In genomic region chr6:39530201-39530759, GRCh38 we compare ENCODE assay signal across 8 cellular contexts.
A peak's percentile ranks its signal among the peaks of the same experiment; 100 is the strongest.
DNase-seq lines count a peak whose midpoint lies in the region; ATAC-seq and TF ChIP-seq lines count a peak whose summit lies in the region.

No MANE protein-coding gene starts in this region.

- no peaks in the 10 kb centered on the region for H3K27me3 ChIP-seq in GM06990 (replicated peaks; ENCODE audit: control insufficient read depth, insufficient read depth, low read length)

- H3K36me3 ChIP-seq in GM06990 (ENCODE audit: control insufficient read depth, insufficient read depth, low read length): no peaks in the 10 kb centered on the region

- ATAC-seq in GM19463 (IDR thresholded peaks at IDR 0.05; ENCODE audit: unreplicated experiment) (peak; percentile 97), HG03457 (IDR thresholded peaks at IDR 0.05; ENCODE audit: unreplicated experiment) (peak; percentile 93)

- TF ChIP-seq CTCF in GM06990 (IDR thresholded peaks at IDR 0.05; ENCODE audit: insufficient read depth, low read length, poor library complexity, severe bottlenecking): no peak

- DNase-seq in GM06990 (ENCODE audit: extremely low read depth, insufficient read length) (peak; percentile 55), fibroblast of peridontal ligament (ENCODE audit: extremely low read depth) (peak; percentile 54), cerebellum (ENCODE audit: low spot score) (no peak), NCI-H774 (lab: John Stamatoyannopoulos, UW) (no peak), AG08396 (ENCODE audit: low spot score) (no peak), HT-29 (ENCODE audit: low spot score) (no peak)

- H3K4me3 ChIP-seq in GM06990 (replicated peaks; ENCODE audit: low read depth, low read length): peak overlapping the region; percentile 13; the same call in 1 of the 2 replicates

Comparison
In these comparisons a context has a peak if more than half of its experiments do, and no peak if none do; other contexts are left out.
1. DNase-seq: peak in GM06990 (single experiment) and fibroblast of peridontal ligament (single experiment); none in cerebellum (single experiment), NCI-H774 (single experiment), AG08396 (single experiment) and HT-29 (single experiment).